2 cellular contexts compared by ENCODE assay signal in the genomic region with DNA sequence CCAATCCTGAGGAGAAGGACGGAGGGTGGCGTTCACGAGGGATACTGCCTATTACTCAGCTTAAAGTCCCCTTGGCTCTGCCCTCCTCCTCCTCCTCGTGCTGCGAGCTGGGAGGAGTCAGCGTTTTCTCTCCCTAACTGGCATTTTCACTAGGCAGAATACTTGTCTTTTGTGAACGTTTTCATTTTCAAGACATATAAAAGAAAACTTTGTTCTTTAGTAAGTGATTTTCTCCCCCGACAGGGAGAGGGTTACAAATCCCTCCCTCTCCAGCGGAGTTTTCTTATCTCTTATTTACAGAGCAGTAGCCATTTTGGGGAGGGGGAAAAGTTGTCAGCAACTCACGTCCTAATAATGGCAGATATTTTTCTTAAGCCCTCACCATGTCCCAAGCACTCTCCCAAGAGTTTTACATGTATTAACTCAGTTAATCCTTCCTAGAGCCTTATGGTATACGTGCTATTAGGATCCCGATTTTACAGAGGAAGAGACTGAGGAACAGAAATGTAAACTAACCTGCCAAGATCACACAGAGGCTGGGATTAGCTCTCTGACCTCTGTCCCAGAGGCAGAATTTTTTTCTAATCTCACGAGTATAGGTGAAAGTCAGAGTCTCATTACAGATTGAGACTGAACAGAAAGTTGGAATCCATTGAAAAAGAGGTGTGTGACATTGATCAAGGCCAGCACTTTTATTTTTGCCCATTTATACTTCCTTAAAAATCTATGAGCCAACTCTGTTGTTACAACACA.
TF ChIP-seq lines count a peak whose summit lies in the region.

No MANE protein-coding gene starts in this region.

TF ChIP-seq in SK-N-SH, 30 proteins besides CTCF, POLR2A, EP300 and RAD21:
- TF ChIP-seq YY1 (IDR thresholded peaks at IDR 0.05; ENCODE audit: low read depth) (peak; percentile 78; the same call in 1 of the 2 replicates), TEAD4 (IDR thresholded peaks at IDR 0.05; ENCODE audit: borderline replicate concordance, insufficient read depth) (no peak), FOXM1 (IDR thresholded peaks at IDR 0.05; ENCODE audit: low read depth) (no peak), GATA2 (CRISPR knock-in tag; IDR thresholded peaks at IDR 0.05) (peak; percentile 28; the same call in 1 of the 2 replicates), MXI1 (IDR thresholded peaks at IDR 0.05; ENCODE audit: low read depth, low read length) (peak; percentile 44; the same call in 1 of the 2 replicates), POLR2AphosphoS5 (IDR thresholded peaks at IDR 0.05; ENCODE audit: low read depth, low read length) (peak; percentile 85), TAF1 (IDR thresholded peaks at IDR 0.05; ENCODE audit: borderline replicate concordance, low read depth, low read length) (0 out of 2 replicates have a peak, but pooled peaks have one; percentile 57)
- TF ChIP-seq, protein P1, sequence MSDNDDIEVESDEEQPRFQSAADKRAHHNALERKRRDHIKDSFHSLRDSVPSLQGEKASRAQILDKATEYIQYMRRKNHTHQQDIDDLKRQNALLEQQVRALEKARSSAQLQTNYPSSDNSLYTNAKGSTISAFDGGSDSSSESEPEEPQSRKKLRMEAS (IDR thresholded peaks at IDR 0.05; ENCODE audit: low read depth): peak; percentile 89

TF ChIP-seq in K562, 482 proteins besides CTCF, POLR2A, EP300 and RAD21 (continues in another document):
- TF ChIP-seq ZNF561 (CRISPR knock-in tag; conservative IDR thresholded peaks at IDR 0.05) (0 out of 2 replicates have a peak, but pooled peaks have one; percentile 64), ZNF445 (CRISPR knock-in tag; IDR thresholded peaks at IDR 0.05; ENCODE audit: low read depth) (no peak), RBM34 (IDR thresholded peaks at IDR 0.05; ENCODE audit: borderline replicate concordance, insufficient read depth, low read length) (no peak), ZBTB17 (CRISPR knock-in tag; IDR thresholded peaks at IDR 0.05) (0 out of 2 replicates have a peak, but pooled peaks have one; percentile 35), ILF3 (IDR thresholded peaks at IDR 0.05; ENCODE audit: borderline replicate concordance) (no peak), ZNF766 (CRISPR knock-in tag; conservative IDR thresholded peaks at IDR 0.05) (peak; percentile 69), CBFA2T3 (IDR thresholded peaks at IDR 0.05) (peak; percentile 44; the same call in 1 of the 2 replicates), SREBF1 (IDR thresholded peaks at IDR 0.05; ENCODE audit: borderline replicate concordance, low read depth, low read length) (no peak), BRF1 (IDR thresholded peaks at IDR 0.05; ENCODE audit: borderline replicate concordance, extremely low read depth, insufficient read length) (no peak), MAZ (CRISPR knock-in tag; conservative IDR thresholded peaks at IDR 0.05 in 1 of 2, IDR thresholded peaks at IDR 0.05 in 1 of 2) (peak; percentile 31 to 76; a peak in 3 of 4 replicates), MEF2D (tag; conservative IDR thresholded peaks at IDR 0.05; ENCODE audit: low read depth) (peak; percentile 71), LEF1 (IDR thresholded peaks at IDR 0.05) (peak; percentile 50; the same call in 1 of the 2 replicates), ZNF174 (CRISPR knock-in tag; IDR thresholded peaks at IDR 0.05) (0 out of 2 replicates have a peak, but pooled peaks have one; percentile 78), ZNF12 (CRISPR knock-in tag; IDR thresholded peaks at IDR 0.05) (no peak), FOXA3 (CRISPR knock-in tag; conservative IDR thresholded peaks at IDR 0.05 in 1 of 2, IDR thresholded peaks at IDR 0.05 in 1 of 2) (peak; percentile 91 to 96)
- TF ChIP-seq, protein P2, sequence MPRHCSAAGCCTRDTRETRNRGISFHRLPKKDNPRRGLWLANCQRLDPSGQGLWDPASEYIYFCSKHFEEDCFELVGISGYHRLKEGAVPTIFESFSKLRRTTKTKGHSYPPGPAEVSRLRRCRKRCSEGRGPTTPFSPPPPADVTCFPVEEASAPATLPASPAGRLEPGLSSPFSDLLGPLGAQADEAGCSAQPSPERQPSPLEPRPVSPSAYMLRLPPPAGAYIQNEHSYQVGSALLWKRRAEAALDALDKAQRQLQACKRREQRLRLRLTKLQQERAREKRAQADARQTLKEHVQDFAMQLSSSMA (CRISPR knock-in tag; IDR thresholded peaks at IDR 0.05): no peak
- TF ChIP-seq, protein P3, sequence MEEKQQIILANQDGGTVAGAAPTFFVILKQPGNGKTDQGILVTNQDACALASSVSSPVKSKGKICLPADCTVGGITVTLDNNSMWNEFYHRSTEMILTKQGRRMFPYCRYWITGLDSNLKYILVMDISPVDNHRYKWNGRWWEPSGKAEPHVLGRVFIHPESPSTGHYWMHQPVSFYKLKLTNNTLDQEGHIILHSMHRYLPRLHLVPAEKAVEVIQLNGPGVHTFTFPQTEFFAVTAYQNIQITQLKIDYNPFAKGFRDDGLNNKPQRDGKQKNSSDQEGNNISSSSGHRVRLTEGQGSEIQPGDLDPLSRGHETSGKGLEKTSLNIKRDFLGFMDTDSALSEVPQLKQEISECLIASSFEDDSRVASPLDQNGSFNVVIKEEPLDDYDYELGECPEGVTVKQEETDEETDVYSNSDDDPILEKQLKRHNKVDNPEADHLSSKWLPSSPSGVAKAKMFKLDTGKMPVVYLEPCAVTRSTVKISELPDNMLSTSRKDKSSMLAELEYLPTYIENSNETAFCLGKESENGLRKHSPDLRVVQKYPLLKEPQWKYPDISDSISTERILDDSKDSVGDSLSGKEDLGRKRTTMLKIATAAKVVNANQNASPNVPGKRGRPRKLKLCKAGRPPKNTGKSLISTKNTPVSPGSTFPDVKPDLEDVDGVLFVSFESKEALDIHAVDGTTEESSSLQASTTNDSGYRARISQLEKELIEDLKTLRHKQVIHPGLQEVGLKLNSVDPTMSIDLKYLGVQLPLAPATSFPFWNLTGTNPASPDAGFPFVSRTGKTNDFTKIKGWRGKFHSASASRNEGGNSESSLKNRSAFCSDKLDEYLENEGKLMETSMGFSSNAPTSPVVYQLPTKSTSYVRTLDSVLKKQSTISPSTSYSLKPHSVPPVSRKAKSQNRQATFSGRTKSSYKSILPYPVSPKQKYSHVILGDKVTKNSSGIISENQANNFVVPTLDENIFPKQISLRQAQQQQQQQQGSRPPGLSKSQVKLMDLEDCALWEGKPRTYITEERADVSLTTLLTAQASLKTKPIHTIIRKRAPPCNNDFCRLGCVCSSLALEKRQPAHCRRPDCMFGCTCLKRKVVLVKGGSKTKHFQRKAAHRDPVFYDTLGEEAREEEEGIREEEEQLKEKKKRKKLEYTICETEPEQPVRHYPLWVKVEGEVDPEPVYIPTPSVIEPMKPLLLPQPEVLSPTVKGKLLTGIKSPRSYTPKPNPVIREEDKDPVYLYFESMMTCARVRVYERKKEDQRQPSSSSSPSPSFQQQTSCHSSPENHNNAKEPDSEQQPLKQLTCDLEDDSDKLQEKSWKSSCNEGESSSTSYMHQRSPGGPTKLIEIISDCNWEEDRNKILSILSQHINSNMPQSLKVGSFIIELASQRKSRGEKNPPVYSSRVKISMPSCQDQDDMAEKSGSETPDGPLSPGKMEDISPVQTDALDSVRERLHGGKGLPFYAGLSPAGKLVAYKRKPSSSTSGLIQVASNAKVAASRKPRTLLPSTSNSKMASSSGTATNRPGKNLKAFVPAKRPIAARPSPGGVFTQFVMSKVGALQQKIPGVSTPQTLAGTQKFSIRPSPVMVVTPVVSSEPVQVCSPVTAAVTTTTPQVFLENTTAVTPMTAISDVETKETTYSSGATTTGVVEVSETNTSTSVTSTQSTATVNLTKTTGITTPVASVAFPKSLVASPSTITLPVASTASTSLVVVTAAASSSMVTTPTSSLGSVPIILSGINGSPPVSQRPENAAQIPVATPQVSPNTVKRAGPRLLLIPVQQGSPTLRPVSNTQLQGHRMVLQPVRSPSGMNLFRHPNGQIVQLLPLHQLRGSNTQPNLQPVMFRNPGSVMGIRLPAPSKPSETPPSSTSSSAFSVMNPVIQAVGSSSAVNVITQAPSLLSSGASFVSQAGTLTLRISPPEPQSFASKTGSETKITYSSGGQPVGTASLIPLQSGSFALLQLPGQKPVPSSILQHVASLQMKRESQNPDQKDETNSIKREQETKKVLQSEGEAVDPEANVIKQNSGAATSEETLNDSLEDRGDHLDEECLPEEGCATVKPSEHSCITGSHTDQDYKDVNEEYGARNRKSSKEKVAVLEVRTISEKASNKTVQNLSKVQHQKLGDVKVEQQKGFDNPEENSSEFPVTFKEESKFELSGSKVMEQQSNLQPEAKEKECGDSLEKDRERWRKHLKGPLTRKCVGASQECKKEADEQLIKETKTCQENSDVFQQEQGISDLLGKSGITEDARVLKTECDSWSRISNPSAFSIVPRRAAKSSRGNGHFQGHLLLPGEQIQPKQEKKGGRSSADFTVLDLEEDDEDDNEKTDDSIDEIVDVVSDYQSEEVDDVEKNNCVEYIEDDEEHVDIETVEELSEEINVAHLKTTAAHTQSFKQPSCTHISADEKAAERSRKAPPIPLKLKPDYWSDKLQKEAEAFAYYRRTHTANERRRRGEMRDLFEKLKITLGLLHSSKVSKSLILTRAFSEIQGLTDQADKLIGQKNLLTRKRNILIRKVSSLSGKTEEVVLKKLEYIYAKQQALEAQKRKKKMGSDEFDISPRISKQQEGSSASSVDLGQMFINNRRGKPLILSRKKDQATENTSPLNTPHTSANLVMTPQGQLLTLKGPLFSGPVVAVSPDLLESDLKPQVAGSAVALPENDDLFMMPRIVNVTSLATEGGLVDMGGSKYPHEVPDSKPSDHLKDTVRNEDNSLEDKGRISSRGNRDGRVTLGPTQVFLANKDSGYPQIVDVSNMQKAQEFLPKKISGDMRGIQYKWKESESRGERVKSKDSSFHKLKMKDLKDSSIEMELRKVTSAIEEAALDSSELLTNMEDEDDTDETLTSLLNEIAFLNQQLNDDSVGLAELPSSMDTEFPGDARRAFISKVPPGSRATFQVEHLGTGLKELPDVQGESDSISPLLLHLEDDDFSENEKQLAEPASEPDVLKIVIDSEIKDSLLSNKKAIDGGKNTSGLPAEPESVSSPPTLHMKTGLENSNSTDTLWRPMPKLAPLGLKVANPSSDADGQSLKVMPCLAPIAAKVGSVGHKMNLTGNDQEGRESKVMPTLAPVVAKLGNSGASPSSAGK (IDR thresholded peaks at IDR 0.05): peak; percentile 59; the same call in 1 of the 2 replicates
- TF ChIP-seq, protein P4, sequence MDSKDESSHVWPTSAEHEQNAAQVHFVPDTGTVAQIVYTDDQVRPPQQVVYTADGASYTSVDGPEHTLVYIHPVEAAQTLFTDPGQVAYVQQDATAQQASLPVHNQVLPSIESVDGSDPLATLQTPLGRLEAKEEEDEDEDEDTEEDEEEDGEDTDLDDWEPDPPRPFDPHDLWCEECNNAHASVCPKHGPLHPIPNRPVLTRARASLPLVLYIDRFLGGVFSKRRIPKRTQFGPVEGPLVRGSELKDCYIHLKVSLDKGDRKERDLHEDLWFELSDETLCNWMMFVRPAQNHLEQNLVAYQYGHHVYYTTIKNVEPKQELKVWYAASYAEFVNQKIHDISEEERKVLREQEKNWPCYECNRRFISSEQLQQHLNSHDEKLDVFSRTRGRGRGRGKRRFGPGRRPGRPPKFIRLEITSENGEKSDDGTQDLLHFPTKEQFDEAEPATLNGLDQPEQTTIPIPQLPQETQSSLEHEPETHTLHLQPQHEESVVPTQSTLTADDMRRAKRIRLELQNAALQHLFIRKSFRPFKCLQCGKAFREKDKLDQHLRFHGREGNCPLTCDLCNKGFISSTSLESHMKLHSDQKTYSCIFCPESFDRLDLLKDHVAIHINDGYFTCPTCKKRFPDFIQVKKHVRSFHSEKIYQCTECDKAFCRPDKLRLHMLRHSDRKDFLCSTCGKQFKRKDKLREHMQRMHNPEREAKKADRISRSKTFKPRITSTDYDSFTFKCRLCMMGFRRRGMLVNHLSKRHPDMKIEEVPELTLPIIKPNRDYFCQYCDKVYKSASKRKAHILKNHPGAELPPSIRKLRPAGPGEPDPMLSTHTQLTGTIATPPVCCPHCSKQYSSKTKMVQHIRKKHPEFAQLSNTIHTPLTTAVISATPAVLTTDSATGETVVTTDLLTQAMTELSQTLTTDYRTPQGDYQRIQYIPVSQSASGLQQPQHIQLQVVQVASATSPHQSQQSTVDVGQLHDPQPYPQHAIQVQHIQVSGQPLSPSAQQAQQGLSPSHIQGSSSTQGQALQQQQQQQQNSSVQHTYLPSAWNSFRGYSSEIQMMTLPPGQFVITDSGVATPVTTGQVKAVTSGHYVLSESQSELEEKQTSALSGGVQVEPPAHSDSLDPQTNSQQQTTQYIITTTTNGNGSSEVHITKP (IDR thresholded peaks at IDR 0.05; ENCODE audit: partially characterized antibody): peak; percentile 33
- TF ChIP-seq, protein P5, sequence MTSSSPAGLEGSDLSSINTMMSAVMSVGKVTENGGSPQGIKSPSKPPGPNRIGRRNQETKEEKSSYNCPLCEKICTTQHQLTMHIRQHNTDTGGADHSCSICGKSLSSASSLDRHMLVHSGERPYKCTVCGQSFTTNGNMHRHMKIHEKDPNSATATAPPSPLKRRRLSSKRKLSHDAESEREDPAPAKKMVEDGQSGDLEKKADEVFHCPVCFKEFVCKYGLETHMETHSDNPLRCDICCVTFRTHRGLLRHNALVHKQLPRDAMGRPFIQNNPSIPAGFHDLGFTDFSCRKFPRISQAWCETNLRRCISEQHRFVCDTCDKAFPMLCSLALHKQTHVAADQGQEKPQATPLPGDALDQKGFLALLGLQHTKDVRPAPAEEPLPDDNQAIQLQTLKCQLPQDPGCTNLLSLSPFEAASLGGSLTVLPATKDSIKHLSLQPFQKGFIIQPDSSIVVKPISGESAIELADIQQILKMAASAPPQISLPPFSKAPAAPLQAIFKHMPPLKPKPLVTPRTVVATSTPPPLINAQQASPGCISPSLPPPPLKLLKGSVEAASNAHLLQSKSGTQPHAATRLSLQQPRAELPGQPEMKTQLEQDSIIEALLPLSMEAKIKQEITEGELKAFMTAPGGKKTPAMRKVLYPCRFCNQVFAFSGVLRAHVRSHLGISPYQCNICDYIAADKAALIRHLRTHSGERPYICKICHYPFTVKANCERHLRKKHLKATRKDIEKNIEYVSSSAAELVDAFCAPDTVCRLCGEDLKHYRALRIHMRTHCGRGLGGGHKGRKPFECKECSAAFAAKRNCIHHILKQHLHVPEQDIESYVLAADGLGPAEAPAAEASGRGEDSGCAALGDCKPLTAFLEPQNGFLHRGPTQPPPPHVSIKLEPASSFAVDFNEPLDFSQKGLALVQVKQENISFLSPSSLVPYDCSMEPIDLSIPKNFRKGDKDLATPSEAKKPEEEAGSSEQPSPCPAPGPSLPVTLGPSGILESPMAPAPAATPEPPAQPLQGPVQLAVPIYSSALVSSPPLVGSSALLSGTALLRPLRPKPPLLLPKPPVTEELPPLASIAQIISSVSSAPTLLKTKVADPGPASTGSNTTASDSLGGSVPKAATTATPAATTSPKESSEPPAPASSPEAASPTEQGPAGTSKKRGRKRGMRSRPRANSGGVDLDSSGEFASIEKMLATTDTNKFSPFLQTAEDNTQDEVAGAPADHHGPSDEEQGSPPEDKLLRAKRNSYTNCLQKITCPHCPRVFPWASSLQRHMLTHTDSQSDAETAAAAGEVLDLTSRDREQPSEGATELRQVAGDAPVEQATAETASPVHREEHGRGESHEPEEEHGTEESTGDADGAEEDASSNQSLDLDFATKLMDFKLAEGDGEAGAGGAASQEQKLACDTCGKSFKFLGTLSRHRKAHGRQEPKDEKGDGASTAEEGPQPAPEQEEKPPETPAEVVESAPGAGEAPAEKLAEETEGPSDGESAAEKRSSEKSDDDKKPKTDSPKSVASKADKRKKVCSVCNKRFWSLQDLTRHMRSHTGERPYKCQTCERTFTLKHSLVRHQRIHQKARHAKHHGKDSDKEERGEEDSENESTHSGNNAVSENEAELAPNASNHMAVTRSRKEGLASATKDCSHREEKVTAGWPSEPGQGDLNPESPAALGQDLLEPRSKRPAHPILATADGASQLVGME (CRISPR knock-in tag; IDR thresholded peaks at IDR 0.05): no peak
- TF ChIP-seq, protein P6, sequence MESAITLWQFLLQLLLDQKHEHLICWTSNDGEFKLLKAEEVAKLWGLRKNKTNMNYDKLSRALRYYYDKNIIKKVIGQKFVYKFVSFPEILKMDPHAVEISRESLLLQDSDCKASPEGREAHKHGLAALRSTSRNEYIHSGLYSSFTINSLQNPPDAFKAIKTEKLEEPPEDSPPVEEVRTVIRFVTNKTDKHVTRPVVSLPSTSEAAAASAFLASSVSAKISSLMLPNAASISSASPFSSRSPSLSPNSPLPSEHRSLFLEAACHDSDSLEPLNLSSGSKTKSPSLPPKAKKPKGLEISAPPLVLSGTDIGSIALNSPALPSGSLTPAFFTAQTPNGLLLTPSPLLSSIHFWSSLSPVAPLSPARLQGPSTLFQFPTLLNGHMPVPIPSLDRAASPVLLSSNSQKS (CRISPR knock-in tag; IDR thresholded peaks at IDR 0.05): no peak
